8 cellular contexts compared by ENCODE assay signal in the genomic region with DNA sequence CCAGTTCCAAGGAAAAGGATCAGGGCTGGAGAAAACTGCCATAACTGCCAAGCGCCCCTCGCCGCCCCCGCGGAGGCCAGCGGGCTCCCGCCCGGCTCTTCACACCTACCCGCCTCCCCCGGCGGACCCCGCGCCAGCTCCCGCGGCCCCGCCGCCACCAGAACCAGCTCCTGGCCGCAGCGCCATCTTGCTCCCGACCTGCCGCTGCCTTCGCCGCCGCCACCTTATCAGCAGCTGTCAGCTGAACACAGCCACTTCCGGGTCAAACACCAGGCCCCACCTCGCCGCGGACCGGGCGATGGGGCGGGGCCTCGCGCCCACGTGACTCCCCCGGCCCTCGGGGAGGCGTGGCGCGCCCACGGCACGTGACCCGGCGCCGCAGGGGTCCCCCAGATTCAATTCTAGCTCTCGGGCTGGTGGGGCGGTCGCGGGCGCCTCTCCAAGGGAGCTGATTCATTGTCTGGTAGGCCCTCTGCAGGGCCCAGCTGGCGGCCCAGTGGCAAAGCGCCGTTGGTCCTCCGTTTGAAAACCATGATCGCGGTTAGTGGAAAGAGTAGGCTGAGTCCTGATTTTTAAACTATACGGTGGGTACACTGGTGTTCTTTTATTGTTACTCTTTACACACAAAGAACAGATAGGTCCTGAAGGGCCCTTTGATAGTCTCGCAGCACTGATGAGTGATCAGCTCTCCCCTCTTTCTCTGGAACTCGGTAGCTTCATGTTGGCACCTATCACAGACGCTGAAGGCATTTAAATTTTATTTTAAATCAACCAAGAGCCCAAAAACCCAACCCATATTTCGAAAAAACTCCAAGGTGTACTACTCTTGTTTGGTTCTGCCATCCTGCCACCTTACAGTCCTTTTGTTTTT. TPM values are rescaled to one million over a fixed set of nuclear protein-coding genes. Genes with fewer than 3 reads are reported as not detected.
DNase-seq lines count a peak whose midpoint lies in the region; ATAC-seq and TF ChIP-seq lines count a peak whose summit lies in the region.

A gene with protein sequence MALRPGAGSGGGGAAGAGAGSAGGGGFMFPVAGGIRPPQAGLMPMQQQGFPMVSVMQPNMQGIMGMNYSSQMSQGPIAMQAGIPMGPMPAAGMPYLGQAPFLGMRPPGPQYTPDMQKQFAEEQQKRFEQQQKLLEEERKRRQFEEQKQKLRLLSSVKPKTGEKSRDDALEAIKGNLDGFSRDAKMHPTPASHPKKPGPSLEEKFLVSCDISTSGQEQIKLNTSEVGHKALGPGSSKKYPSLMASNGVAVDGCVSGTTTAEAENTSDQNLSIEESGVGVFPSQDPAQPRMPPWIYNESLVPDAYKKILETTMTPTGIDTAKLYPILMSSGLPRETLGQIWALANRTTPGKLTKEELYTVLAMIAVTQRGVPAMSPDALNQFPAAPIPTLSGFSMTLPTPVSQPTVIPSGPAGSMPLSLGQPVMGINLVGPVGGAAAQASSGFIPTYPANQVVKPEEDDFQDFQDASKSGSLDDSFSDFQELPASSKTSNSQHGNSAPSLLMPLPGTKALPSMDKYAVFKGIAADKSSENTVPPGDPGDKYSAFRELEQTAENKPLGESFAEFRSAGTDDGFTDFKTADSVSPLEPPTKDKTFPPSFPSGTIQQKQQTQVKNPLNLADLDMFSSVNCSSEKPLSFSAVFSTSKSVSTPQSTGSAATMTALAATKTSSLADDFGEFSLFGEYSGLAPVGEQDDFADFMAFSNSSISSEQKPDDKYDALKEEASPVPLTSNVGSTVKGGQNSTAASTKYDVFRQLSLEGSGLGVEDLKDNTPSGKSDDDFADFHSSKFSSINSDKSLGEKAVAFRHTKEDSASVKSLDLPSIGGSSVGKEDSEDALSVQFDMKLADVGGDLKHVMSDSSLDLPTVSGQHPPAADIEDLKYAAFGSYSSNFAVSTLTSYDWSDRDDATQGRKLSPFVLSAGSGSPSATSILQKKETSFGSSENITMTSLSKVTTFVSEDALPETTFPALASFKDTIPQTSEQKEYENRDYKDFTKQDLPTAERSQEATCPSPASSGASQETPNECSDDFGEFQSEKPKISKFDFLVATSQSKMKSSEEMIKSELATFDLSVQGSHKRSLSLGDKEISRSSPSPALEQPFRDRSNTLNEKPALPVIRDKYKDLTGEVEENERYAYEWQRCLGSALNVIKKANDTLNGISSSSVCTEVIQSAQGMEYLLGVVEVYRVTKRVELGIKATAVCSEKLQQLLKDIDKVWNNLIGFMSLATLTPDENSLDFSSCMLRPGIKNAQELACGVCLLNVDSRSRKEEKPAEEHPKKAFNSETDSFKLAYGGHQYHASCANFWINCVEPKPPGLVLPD (N-terminal part only) (minus strand): TSS at position 249 of the 871 bp plus-strand sequence. CDS start 63 bp downstream, at position 186.

- intact Hi-C loops in natural killer cell (cut with micrococcal nuclease), result loop anchor here (1.0 to 5.0 kb wide), 5 partner anchors 33 to 662 kb away; a partner anchor contains a TSS

- peaks cover 12% of the 10 kb centered on the region; the same call in 1 of the 2 replicates for H3F3A ChIP-seq in GM23338 (replicated peaks; ENCODE audit: low read depth)

- peak; percentile 96 for DNase-seq in Daoy (ENCODE audit: low read depth)
- DNase-seq in GM23338 (ENCODE audit: low spot score), result peak; percentile 98
- peak; percentile 97 for DNase-seq in LHCN-M2 (ENCODE audit: low read depth)
- DNase-seq in RPMI7951 (ENCODE audit: low read depth), result peak; percentile 95
- peak; percentile 82 to 95 for DNase-seq in activated T-helper 1 cell treated with anti-CD3 and anti-CD28 coated beads, Interleukin-2, amount 50 U/mL, for 16 hours (ENCODE audit: low read depth in 1 of 2, low spot score in 1 of 2)
- peak; percentile 92 for DNase-seq in fibroblast of mammary gland (ENCODE audit: low read depth)
- peak; percentile 98 for DNase-seq in natural killer cell
- peak; percentile 93 for DNase-seq in stimulated activated naive CD4-positive, alpha-beta T cell treated with Interleukin-2 at 50 U/mL for 16 hours (lab: John Stamatoyannopoulos, UW)

- H3K4me1 ChIP-seq in GM23338 (ENCODE audit: insufficient read depth), result peaks cover 22% of the 10 kb centered on the region

- H3K36me3 Mint-ChIP-seq in GM23338 (ENCODE audit: low read depth) (peaks cover 10% of the 10 kb centered on the region), natural killer cell (peaks cover 2% of the 10 kb centered on the region)

- peak within 1 kb of the TSS; percentile 48; the same call in 1 of the 2 replicates for H2AFZ ChIP-seq in GM23338

- peaks cover 35% of the 10 kb centered on the region for H3K79me2 ChIP-seq in GM23338 (replicated peaks; ENCODE audit: insufficient read depth)

- H3K9me2 ChIP-seq in GM23338 (ENCODE audit: insufficient read depth), result no peaks in the 10 kb centered on the region

- H3K4me2 ChIP-seq in GM23338, result peak within 1 kb of the TSS; percentile 84

- H3K27me3 ChIP-seq in GM23338 (ENCODE audit: insufficient read depth), result no peaks in the 10 kb centered on the region

- peak within 1 kb of the TSS; percentile 87 for H3K27ac ChIP-seq in GM23338 (ENCODE audit: low read depth)

- TF ChIP-seq CTCF in GM23338 (conservative IDR thresholded peaks at IDR 0.05; ENCODE audit: low read depth in 2 of 2), result peak; percentile 11 to 24; a peak in 3 of 4 replicates
- TF ChIP-seq CTCF in fibroblast of mammary gland (conservative IDR thresholded peaks at IDR 0.05; ENCODE audit: control insufficient read depth, insufficient read depth, low read depth, low read length), result no peak
- peak; percentile 53 for TF ChIP-seq CTCF in natural killer cell (IDR thresholded peaks at IDR 0.05)

- ATAC-seq in GM23338 (peak; percentile 95), natural killer cell (peak; percentile 87 to 96 (median 90))

- H3K9me3 Mint-ChIP-seq in GM23338, result no peaks in the 10 kb centered on the region
- no peaks in the 10 kb centered on the region for H3K9me3 Mint-ChIP-seq in natural killer cell

- H3K4me3 ChIP-seq in GM23338 (peak within 1 kb of the TSS; percentile 85), fibroblast of mammary gland (ENCODE audit: control insufficient read depth, low read depth, low read length) (peak within 1 kb of the TSS; percentile 84)

- H3K4me3 Mint-ChIP-seq in GM23338 (peak within 1 kb of the TSS; percentile 95), natural killer cell (peak within 1 kb of the TSS; percentile 89)

- peaks cover 9% of the 10 kb centered on the region for H3K4me1 Mint-ChIP-seq in GM23338
- peaks cover 46 to 47% of the 10 kb centered on the region in 2 donors for H3K4me1 Mint-ChIP-seq in natural killer cell

- H3K36me3 ChIP-seq in GM23338 (ENCODE audit: insufficient read depth), result peaks cover 11% of the 10 kb centered on the region

- H3K27me3 Mint-ChIP-seq in GM23338 (ENCODE audit: insufficient read depth, low read depth, poor library complexity), result no peaks in the 10 kb centered on the region
- no peaks in the 10 kb centered on the region for H3K27me3 Mint-ChIP-seq in natural killer cell (ENCODE audit: low read depth in 2 of 2)

- no peaks in the 10 kb centered on the region for H4K20me1 ChIP-seq in GM23338 (replicated peaks; ENCODE audit: insufficient read depth)

- H3K27ac Mint-ChIP-seq in GM23338 (peak within 1 kb of the TSS; percentile 96), natural killer cell (peak within 1 kb of the TSS; percentile 94 to 95)

TF ChIP-seq in GM23338, 12 proteins besides CTCF, POLR2A, EP300 and RAD21 (continues in another document):
- TF ChIP-seq EZH2phosphoT487 (IDR thresholded peaks at IDR 0.05; ENCODE audit: unreplicated experiment) (no peak), EZH2 (IDR thresholded peaks at IDR 0.05; ENCODE audit: low read depth, unreplicated experiment) (no peak), ZNF114 (CRISPR knock-in tag; IDR thresholded peaks at IDR 0.05) (no peak), POLR2AphosphoS5 (IDR thresholded peaks at IDR 0.05; ENCODE audit: low read depth) (peak; percentile 75), STAT1 (IDR thresholded peaks at IDR 0.05; ENCODE audit: unreplicated experiment) (no peak), NANOG (IDR thresholded peaks at IDR 0.05; ENCODE audit: borderline replicate concordance) (no peak), CREB1 (CRISPR knock-in tag; IDR thresholded peaks at IDR 0.05; ENCODE audit: low read depth) (peak; percentile 40; the same call in 1 of the 2 replicates), ZNF331 (CRISPR knock-in tag; IDR thresholded peaks at IDR 0.05; ENCODE audit: low read depth) (no peak), JUNB (IDR thresholded peaks at IDR 0.05; ENCODE audit: unreplicated experiment) (no peak)
- TF ChIP-seq, protein P1, sequence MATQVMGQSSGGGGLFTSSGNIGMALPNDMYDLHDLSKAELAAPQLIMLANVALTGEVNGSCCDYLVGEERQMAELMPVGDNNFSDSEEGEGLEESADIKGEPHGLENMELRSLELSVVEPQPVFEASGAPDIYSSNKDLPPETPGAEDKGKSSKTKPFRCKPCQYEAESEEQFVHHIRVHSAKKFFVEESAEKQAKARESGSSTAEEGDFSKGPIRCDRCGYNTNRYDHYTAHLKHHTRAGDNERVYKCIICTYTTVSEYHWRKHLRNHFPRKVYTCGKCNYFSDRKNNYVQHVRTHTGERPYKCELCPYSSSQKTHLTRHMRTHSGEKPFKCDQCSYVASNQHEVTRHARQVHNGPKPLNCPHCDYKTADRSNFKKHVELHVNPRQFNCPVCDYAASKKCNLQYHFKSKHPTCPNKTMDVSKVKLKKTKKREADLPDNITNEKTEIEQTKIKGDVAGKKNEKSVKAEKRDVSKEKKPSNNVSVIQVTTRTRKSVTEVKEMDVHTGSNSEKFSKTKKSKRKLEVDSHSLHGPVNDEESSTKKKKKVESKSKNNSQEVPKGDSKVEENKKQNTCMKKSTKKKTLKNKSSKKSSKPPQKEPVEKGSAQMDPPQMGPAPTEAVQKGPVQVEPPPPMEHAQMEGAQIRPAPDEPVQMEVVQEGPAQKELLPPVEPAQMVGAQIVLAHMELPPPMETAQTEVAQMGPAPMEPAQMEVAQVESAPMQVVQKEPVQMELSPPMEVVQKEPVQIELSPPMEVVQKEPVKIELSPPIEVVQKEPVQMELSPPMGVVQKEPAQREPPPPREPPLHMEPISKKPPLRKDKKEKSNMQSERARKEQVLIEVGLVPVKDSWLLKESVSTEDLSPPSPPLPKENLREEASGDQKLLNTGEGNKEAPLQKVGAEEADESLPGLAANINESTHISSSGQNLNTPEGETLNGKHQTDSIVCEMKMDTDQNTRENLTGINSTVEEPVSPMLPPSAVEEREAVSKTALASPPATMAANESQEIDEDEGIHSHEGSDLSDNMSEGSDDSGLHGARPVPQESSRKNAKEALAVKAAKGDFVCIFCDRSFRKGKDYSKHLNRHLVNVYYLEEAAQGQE (IDR thresholded peaks at IDR 0.05; ENCODE audit: unreplicated experiment), result no peak

RNA-seq across cellular contexts. Expression of the gene that starts here (rescaled TPM):
- total RNA-seq in Daoy (2014; rRNA removed; shearing (Covaris generic)), result 3.4 and 5.4 TPM in 2 replicates
- total RNA-seq in GM23338 (2014; rRNA removed; shearing (Covaris generic)), result 15.4 and 18.6 TPM in 2 replicates
- 17.3 and 22.6 TPM in 2 replicates for polyA plus RNA-seq in GM23338 (2016; fragmentation: Nextera tagmentation; extraction: Ambion mirVana)
- 7.6 and 12.2 TPM in 2 replicates for total RNA-seq in LHCN-M2 (2014; rRNA removed)
- polyA plus RNA-seq in LHCN-M2 (2012), result 10.4 TPM
- 3.5 and 5.0 TPM in 2 replicates for total RNA-seq in RPMI7951 (2014; rRNA removed; shearing (Covaris generic))
- total RNA-seq in natural killer cell, result 100 to 1,000 TPM in 1 of 3 donors, 10 to 100 TPM in 2; 82.1 to 137 (median 88.2) TPM

Comparison
In these comparisons a context has a peak if more than half of its experiments do, and no peak if none do; other contexts are left out.
1. Peak in every context shown above with its lines: DNase-seq, ATAC-seq, H3K4me3 ChIP-seq and H3K27ac ChIP-seq.